ENCODE assay signal across 9 cellular contexts in the genomic region with DNA sequence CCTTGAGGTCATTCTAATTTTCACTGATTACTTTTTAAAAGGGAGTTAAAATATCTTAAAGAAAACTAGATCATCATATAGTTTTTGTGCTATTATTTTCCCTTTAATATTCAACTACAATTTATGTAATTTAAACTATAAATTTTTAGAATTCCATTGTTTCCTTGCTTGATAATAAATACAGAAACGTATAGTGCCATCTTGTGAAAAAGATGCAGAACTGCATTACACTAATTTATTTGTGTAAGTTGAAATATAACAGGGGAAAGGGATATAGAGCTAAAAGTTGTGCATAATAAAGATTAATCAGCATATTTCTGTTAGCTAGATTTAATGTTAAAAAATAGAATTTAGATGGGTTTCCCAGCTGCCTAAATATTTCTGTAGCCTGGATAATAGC.
DNase-seq lines count a peak whose midpoint lies in the region; ATAC-seq, FAIRE-seq and TF ChIP-seq lines count a peak whose summit lies in the region.
"Had no signal": no experiment of that assay in that cellular context is flagged by ENCODE, and none has a peak within 500 bp of the region (broad histone marks: within the 10 kb centered on the region; RNA-seq: fewer than 3 reads in every experiment).

No MANE protein-coding gene starts in this region.

- H3K4me1 Mint-ChIP-seq in activated naive CD4-positive, alpha-beta T cell treated with anti-CD3 and anti-CD28 coated beads, Interleukin-2, amount 10 ng/mL, durations not matched to agents 7 days and 5 days: no peaks in the 10 kb centered on the region
- H3K4me1 Mint-ChIP-seq: activated naive CD8-positive, alpha-beta T cell treated with anti-CD3 and anti-CD28 coated beads, Interleukin-2, amount 10 ng/mL, durations not matched to agents 7 days and 5 days had no signal

- POLR2A ChIA-PET in GM10248 (lab: Yijun Ruan, JAX): no interaction called here

- H3K36me3 ChIP-seq in mammary epithelial cell (ENCODE audit: insufficient read depth, low read length) (no peaks in the 10 kb centered on the region), pancreas (no peaks in the 10 kb centered on the region)

- H3K27me3 ChIP-seq in mammary epithelial cell (ENCODE audit: insufficient read depth, low read length) (peaks cover 4% of the 10 kb centered on the region), pancreas (no peaks in the 10 kb centered on the region)

- FAIRE-seq in pancreas (lab: Jason Lieb, UNC): peak; percentile 98

- H2AFZ ChIP-seq in mammary epithelial cell (ENCODE audit: low read depth, low read length): no peak overlapping the region

- no peak overlapping the region for H3K4me3 Mint-ChIP-seq in activated naive CD4-positive, alpha-beta T cell treated with anti-CD3 and anti-CD28 coated beads, Interleukin-2, amount 10 ng/mL, durations not matched to agents 7 days and 5 days
- H3K4me3 Mint-ChIP-seq: activated naive CD8-positive, alpha-beta T cell treated with anti-CD3 and anti-CD28 coated beads, Interleukin-2, amount 10 ng/mL, durations not matched to agents 7 days and 5 days had no signal

- no peaks in the 10 kb centered on the region for H4K20me1 ChIP-seq in mammary epithelial cell (ENCODE audit: insufficient read depth, low read length)

- H3K27ac ChIP-seq in mammary epithelial cell (ENCODE audit: insufficient read depth, low read depth, low read length) (no peak overlapping the region), pancreas (no peak overlapping the region)

- no TSS peak for BruUV-seq in mammary epithelial cell (replicated peaks; lab: Mats Ljungman, UMichigan)

- no peak for TF ChIP-seq POLR2A in lower leg skin (IDR thresholded peaks at IDR 0.05)

- in situ Hi-C loops in mammary epithelial cell (cut with MboI; ENCODE audit: low sequenced_read_pairs in 2 of 2): loop anchor here (25.0 kb wide), 1 partner anchor 948 kb away; no protein-coding TSS in a partner anchor

- 0% methylated on average over 1 of the region's 1 CpG for WGBS in mammary epithelial cell (ENCODE audit: low coverage, missing lambda C conversion rate)
- WGBS in pancreas, 2 donors: 0 to 1% methylated on average over 1 of the region's 1 CpG
- 2% methylated on average over 1 of the region's 1 CpG for WGBS in lower leg skin, 2 donors

- no peaks in the 10 kb centered on the region for H3K36me3 Mint-ChIP-seq in activated naive CD4-positive, alpha-beta T cell treated with anti-CD3 and anti-CD28 coated beads, Interleukin-2, amount 10 ng/mL, durations not matched to agents 7 days and 5 days
- H3K36me3 Mint-ChIP-seq: activated naive CD8-positive, alpha-beta T cell treated with anti-CD3 and anti-CD28 coated beads, Interleukin-2, amount 10 ng/mL, durations not matched to agents 7 days and 5 days had no signal

- TF ChIP-seq CTCF in GM10248 (IDR thresholded peaks at IDR 0.05; ENCODE audit: control extremely low read depth, extremely low read depth, low read depth, missing control alignments) (peak; percentile 53), mammary epithelial cell (conservative IDR thresholded peaks at IDR 0.05 in 1 of 2, IDR thresholded peaks at IDR 0.05 in 1 of 2; ENCODE audit: extremely low read depth in 1 of 2, insufficient read depth in 1 of 2, low read depth in 1 of 2, low read length in 2 of 2) (peak; percentile 52 to 60), pancreas (IDR thresholded peaks at IDR 0.05) (peak; percentile 16 to 57 (median 31)), lower leg skin (IDR thresholded peaks at IDR 0.05) (no peak)

- peaks cover 30% of the 10 kb centered on the region for H3K27me3 Mint-ChIP-seq in activated naive CD4-positive, alpha-beta T cell treated with anti-CD3 and anti-CD28 coated beads, Interleukin-2, amount 10 ng/mL, durations not matched to agents 7 days and 5 days

- CTCF ChIA-PET in GM10248 (lab: Yijun Ruan, JAX) (interaction anchor here (0.6 to 2.0 kb wide), 8 partner anchors 9 to 653 kb away, joined by 3 to 10 read pairs (median 4); no protein-coding TSS in a partner anchor), mammary epithelial cell (lab: Charles Lee; ENCODE audit: low non-redundant PET) (interaction anchor here (0.7 kb wide), 1 partner anchor 56 kb away, joined by 4 read pairs; no protein-coding TSS in a partner anchor)
- CTCF ChIA-PET in activated naive CD4-positive, alpha-beta T cell treated with anti-CD3 and anti-CD28 coated beads, Interleukin-2, amount 10 ng/mL, durations not matched to agents 7 days and 5 days (lab: Charles Lee): interaction anchor here (0.8 to 1.8 kb wide), 3 partner anchors 9 to 96 kb away, joined by 3 to 6 read pairs (median 3); no protein-coding TSS in a partner anchor

- H3K4me2 ChIP-seq in mammary epithelial cell (ENCODE audit: insufficient read depth, low read depth, low read length): no peak overlapping the region

- H3K9me3 ChIP-seq in mammary epithelial cell (replicated peaks; ENCODE audit: insufficient read depth, low read length): no peaks in the 10 kb centered on the region
- no peaks in the 10 kb centered on the region for H3K9me3 ChIP-seq in pancreas

- H3K4me1 ChIP-seq in mammary epithelial cell (ENCODE audit: insufficient read depth, low read length) (no peaks in the 10 kb centered on the region), pancreas (no peaks in the 10 kb centered on the region)

- ATAC-seq in pancreas (peak in 2 of 4 donors; percentile 65 to 66), GM21529 (IDR thresholded peaks at IDR 0.05; ENCODE audit: unreplicated experiment) (no peak), esophagus mucosa (no peak)

- intact Hi-C loops in mammary epithelial cell (cut with micrococcal nuclease): loop anchor here (5.0 kb wide), 1 partner anchor 943 kb away; no protein-coding TSS in a partner anchor
- intact Hi-C loops in pancreas (cut with DNase I): loop anchor here in 1 of 3 donors (10.0 kb wide), 1 partner anchor 641 kb away; no protein-coding TSS in a partner anchor
- intact Hi-C loops in lower leg skin (cut with DNase I; ENCODE audit: low total_unique reads): loop anchor here (10.0 kb wide), 1 partner anchor 661 kb away; no protein-coding TSS in a partner anchor

- DNase-seq in GM10248 (ENCODE audit: extremely low spot score) (no peak), NCI-H1417 treated with DMSO at 0.1 percent for 48 hours (lab: John Stamatoyannopoulos, UW) (peak; percentile 23), mammary epithelial cell (no peak), pancreas (no peak), lower leg skin (ENCODE audit: low spot score in 2 of 2) (no peak)
- no peak for DNase-seq in activated naive CD4-positive, alpha-beta T cell treated with anti-CD3 and anti-CD28 coated beads, Interleukin-2, amount 10 ng/mL, durations not matched to agents 7 days and 5 days
- DNase-seq: activated naive CD8-positive, alpha-beta T cell treated with anti-CD3 and anti-CD28 coated beads, Interleukin-2, amount 10 ng/mL, durations not matched to agents 7 days and 5 days had no signal

- no peak overlapping the region for H3K9ac ChIP-seq in mammary epithelial cell (ENCODE audit: insufficient read depth, low read length)

- H3K79me2 ChIP-seq in mammary epithelial cell (ENCODE audit: insufficient read depth, low read length): no peaks in the 10 kb centered on the region

- H3K4me3 ChIP-seq in mammary epithelial cell (replicated peaks in 1 of 3; ENCODE audit: insufficient read depth in 1 of 3, low read depth in 2 of 3, low read length in 3 of 3): no peak overlapping the region
- H3K4me3 ChIP-seq in pancreas: no peak overlapping the region
- no peak overlapping the region for H3K4me3 ChIP-seq in lower leg skin (ENCODE audit: low read depth, poor library complexity, severe bottlenecking)

- H3K27ac Mint-ChIP-seq in activated naive CD4-positive, alpha-beta T cell treated with anti-CD3 and anti-CD28 coated beads, Interleukin-2, amount 10 ng/mL, durations not matched to agents 7 days and 5 days: no peak overlapping the region
- H3K27ac Mint-ChIP-seq: activated naive CD8-positive, alpha-beta T cell treated with anti-CD3 and anti-CD28 coated beads, Interleukin-2, amount 10 ng/mL, durations not matched to agents 7 days and 5 days had no signal

- dilution Hi-C loops in mammary epithelial cell (cut with HindIII; ENCODE audit: low sequenced_read_pairs): no loop called here

- no peaks in the 10 kb centered on the region for H3K9me3 Mint-ChIP-seq in activated naive CD4-positive, alpha-beta T cell treated with anti-CD3 and anti-CD28 coated beads, Interleukin-2, amount 10 ng/mL, durations not matched to agents 7 days and 5 days
- H3K9me3 Mint-ChIP-seq: activated naive CD8-positive, alpha-beta T cell treated with anti-CD3 and anti-CD28 coated beads, Interleukin-2, amount 10 ng/mL, durations not matched to agents 7 days and 5 days had no signal

Comparison
In these comparisons a context has a peak if more than half of its experiments do, and no peak if none do; other contexts are left out.
1. CTCF ChIP-seq: peak in GM10248 (single experiment), mammary epithelial cell (2 of 2) and pancreas (4 of 4); none in lower leg skin (0 of 3).